In the genomic region with DNA sequence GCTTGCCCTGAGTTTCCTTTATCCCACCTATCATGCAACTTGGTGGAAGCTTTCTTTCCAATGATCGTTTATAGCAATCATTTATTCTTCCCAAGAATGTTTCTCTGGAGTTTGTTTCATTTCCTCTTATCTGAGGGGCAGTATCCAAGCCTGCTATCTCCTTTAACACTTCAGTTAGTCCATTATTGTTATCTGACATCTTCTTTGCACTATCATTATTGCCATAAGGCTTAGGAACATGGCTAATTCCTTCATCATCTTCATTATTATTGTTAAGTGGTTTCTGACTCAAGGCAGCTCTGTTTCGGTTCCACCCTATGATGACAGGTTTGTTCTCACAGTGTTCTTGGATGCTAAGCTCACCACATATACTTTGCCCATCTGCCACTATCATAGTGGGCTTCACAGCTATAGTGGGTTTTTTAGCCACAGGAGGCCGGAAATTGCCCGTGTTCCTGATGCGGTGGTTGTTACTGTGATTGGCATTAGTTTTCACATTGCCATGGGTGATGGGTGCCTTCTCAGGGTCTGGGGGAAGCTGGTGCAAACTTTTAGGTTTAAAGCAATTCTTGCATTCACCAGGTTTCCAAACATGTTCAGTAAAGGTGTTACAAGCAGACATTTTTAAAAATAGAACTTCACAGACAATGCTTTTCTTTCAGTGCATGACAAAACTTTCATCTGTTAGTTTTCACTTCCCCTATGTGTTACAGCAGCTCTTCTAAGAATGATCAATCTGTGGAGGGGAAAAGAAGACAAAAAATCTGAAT, we compare ENCODE assay signal across 10 cellular contexts.
DNase-seq lines count a peak whose midpoint lies in the region; ATAC-seq, FAIRE-seq and TF ChIP-seq lines count a peak whose summit lies in the region.
"Had no signal": no experiment of that assay in that cellular context is flagged by ENCODE, and none has a peak within 500 bp of the region (broad histone marks: within the 10 kb centered on the region; RNA-seq: fewer than 3 reads in every experiment).

No MANE protein-coding gene starts in this region.

- TF ChIP-seq CTCF in lower lobe of right lung (IDR thresholded peaks at IDR 0.05), result no peak

- ATAC-seq in GM21529 (IDR thresholded peaks at IDR 0.05; ENCODE audit: unreplicated experiment) (peak; percentile 59), lower lobe of right lung (peak; percentile 41 to 46), HG03521 (IDR thresholded peaks at IDR 0.05; ENCODE audit: unreplicated experiment) (no peak)
- ATAC-seq: WTC11 had no signal

- DNase-seq in GM18507 (ENCODE audit: extremely low spot score, insufficient read length, low read depth) (no peak), lower lobe of right lung (no peak), hepatic stellate cell (ENCODE audit: low spot score) (no peak), NCI-H2171 treated with DMSO at 0.1 percent for 48 hours (lab: John Stamatoyannopoulos, UW) (no peak), NCI-H524 (lab: John Stamatoyannopoulos, UW) (no peak)
- DNase-seq in Jurkat, Clone E6-1 (ENCODE audit: low read depth, low spot score), result peak; percentile 68
- DNase-seq: NCI-H1105 had no signal

- peaks cover 38% of the 10 kb centered on the region for H3K4me1 ChIP-seq in lower lobe of right lung

- H3K9me3 ChIP-seq in lower lobe of right lung, result no peaks in the 10 kb centered on the region

- peaks cover 22% of the 10 kb centered on the region for H3K36me3 ChIP-seq in lower lobe of right lung

- no peaks in the 10 kb centered on the region for H3K27me3 ChIP-seq in lower lobe of right lung (ENCODE audit: low read depth)

- peak; percentile 95 for FAIRE-seq in GM18507 (lab: Jason Lieb, UNC)

- H3K4me3 ChIP-seq in Jurkat, Clone E6-1 (ENCODE audit: low read length), result no peak overlapping the region
- H3K4me3 ChIP-seq in lower lobe of right lung, result no peak overlapping the region

- H3K27ac ChIP-seq in lower lobe of right lung, result no peak overlapping the region

- intact Hi-C loops in lower lobe of right lung (cut with DNase I), result no loop called here
